Comparison of ENCODE assay signal across 24 cellular contexts in genomic region chr14:25943329-25943728, GRCh38.
"Had no signal": no experiment of that assay in that cellular context is flagged by ENCODE, and none has a peak within 500 bp of the region (broad histone marks: within the 10 kb centered on the region; RNA-seq: fewer than 3 reads in every experiment).

No MANE protein-coding gene starts in this region.

- H3K4me3 ChIP-seq: K562, Peyer's patch, SJCRH30 had no signal

- DNase-seq: activated CD4-positive, alpha-beta memory T cell treated with anti-CD3 and anti-CD28 coated beads, Interleukin-2, amount 10 ng/mL, durations not matched to agents 7 days and 5 days; activated CD4-positive, alpha-beta T cell treated with anti-CD3 and anti-CD28 coated beads for 36 hours; activated CD4-positive, alpha-beta T cell treated with anti-CD3 and anti-CD28 coated beads, Interleukin-2, amount 50 U/mL, for 1 hour; activated gamma-delta T cell; activated naive CD4-positive, alpha-beta T cell treated with anti-CD3 and anti-CD28 coated beads for 36 hours; activated T-cell treated with anti-CD3 and anti-CD28 coated beads for 4 hours; activated T-cell treated with anti-CD3 and anti-CD28 coated beads, Interleukin-2, amount 50 U/mL, for 48 hours; NCI-H1048; NCI-H1694; NCI-H2029; NCI-H2107; NCI-H226; NCI-H526; NCI-H82; Peyer's patch; Right ventricle myocardium superior; SJCRH30; SK-N-SH; T-helper 1 cell had no signal

- H3K36me3 Mint-ChIP-seq: activated naive CD8-positive, alpha-beta T cell had no signal

- H3K27me3 Mint-ChIP-seq: activated CD4-positive, alpha-beta memory T cell treated with anti-CD3 and anti-CD28 coated beads, Interleukin-2, amount 10 ng/mL, durations not matched to agents 7 days and 5 days; activated CD4-positive, alpha-beta T cell treated with anti-CD3 and anti-CD28 coated beads for 36 hours; activated naive CD8-positive, alpha-beta T cell; activated T-helper 17 cell treated with anti-CD3 and anti-CD28 coated beads, Interleukin-2, amount 50 U/mL, for 72 hours had no signal

- H3K9me3 ChIP-seq: Peyer's patch, SJCRH30, SK-N-SH had no signal

- H3K9me3 Mint-ChIP-seq: activated T-helper 17 cell treated with anti-CD3 and anti-CD28 coated beads, Interleukin-2, amount 50 U/mL, for 72 hours had no signal

- H3K27me3 ChIP-seq: Peyer's patch, SJCRH30 had no signal

- H3K4me1 Mint-ChIP-seq: activated CD4-positive, alpha-beta memory T cell treated with anti-CD3 and anti-CD28 coated beads, Interleukin-2, amount 10 ng/mL, durations not matched to agents 7 days and 5 days; activated CD4-positive, alpha-beta T cell treated with anti-CD3 and anti-CD28 coated beads for 36 hours; activated T-helper 17 cell treated with anti-CD3 and anti-CD28 coated beads, Interleukin-2, amount 50 U/mL, for 72 hours had no signal

- H3K27ac Mint-ChIP-seq: activated CD4-positive, alpha-beta memory T cell treated with anti-CD3 and anti-CD28 coated beads, Interleukin-2, amount 10 ng/mL, durations not matched to agents 7 days and 5 days; activated CD4-positive, alpha-beta T cell treated with anti-CD3 and anti-CD28 coated beads for 36 hours; activated naive CD4-positive, alpha-beta T cell treated with anti-CD3 and anti-CD28 coated beads for 36 hours; activated naive CD8-positive, alpha-beta T cell; activated T-helper 17 cell treated with anti-CD3 and anti-CD28 coated beads, Interleukin-2, amount 50 U/mL, for 72 hours had no signal

- H3K4me2 ChIP-seq: SK-N-SH had no signal

- H3K4me1 ChIP-seq: Peyer's patch, SJCRH30 had no signal

- H3K27ac ChIP-seq: Peyer's patch, RWPE1, SJCRH30, VCaP had no signal

- H3K9ac ChIP-seq: SK-N-SH had no signal

- H3K4me3 Mint-ChIP-seq: activated CD4-positive, alpha-beta memory T cell treated with anti-CD3 and anti-CD28 coated beads, Interleukin-2, amount 10 ng/mL, durations not matched to agents 7 days and 5 days; activated CD4-positive, alpha-beta T cell treated with anti-CD3 and anti-CD28 coated beads for 36 hours; activated naive CD4-positive, alpha-beta T cell treated with anti-CD3 and anti-CD28 coated beads for 36 hours; activated naive CD8-positive, alpha-beta T cell; activated T-helper 17 cell treated with anti-CD3 and anti-CD28 coated beads, Interleukin-2, amount 50 U/mL, for 72 hours had no signal

- H3K36me3 ChIP-seq: Peyer's patch, SJCRH30 had no signal
